In genomic region chr1:70143052-70143659, GRCh38 we compare ENCODE assay signal across 13 cellular contexts.
A peak's percentile ranks its signal among the peaks of the same experiment; 100 is the strongest.
DNase-seq lines count a peak whose midpoint lies in the region; TF ChIP-seq lines count a peak whose summit lies in the region.
"Had no signal": no experiment of that assay in that cellular context is flagged by ENCODE, and none has a peak within 500 bp of the region (broad histone marks: within the 10 kb centered on the region; RNA-seq: fewer than 3 reads in every experiment).

No MANE protein-coding gene starts in this region.

- H3K4me3 ChIP-seq in HFF-Myc (replicated peaks; ENCODE audit: low read depth, low read length): no peak overlapping the region
- no peak overlapping the region for H3K4me3 ChIP-seq in WI38 (ENCODE audit: low read depth, low read length)

- TF ChIP-seq CTCF in HFF-Myc (IDR thresholded peaks at IDR 0.05; ENCODE audit: low read depth, low read length, missing control alignments) (peak; percentile 25), WI38 (IDR thresholded peaks at IDR 0.05; ENCODE audit: low read depth, low read length) (peak; percentile 17; the same call in 1 of the 2 replicates), GM10248 (IDR thresholded peaks at IDR 0.05; ENCODE audit: control extremely low read depth, extremely low read depth, low read depth, missing control alignments) (no peak)

- DNase-seq in AG08396 (ENCODE audit: low spot score) (peak; percentile 12), HFF-Myc (ENCODE audit: extremely low read depth, low read depth) (peak; percentile 20), iris pigment epithelial cell (ENCODE audit: low read depth) (peak; percentile 61), DMS114 treated with DMSO at 0.1 percent for 48 hours (lab: John Stamatoyannopoulos, UW; ENCODE audit: unreplicated experiment) (no peak), GM10248 (ENCODE audit: extremely low spot score) (no peak), NOMO-1 treated with DMSO at 0.1 percent for 48 hours (lab: John Stamatoyannopoulos, UW; ENCODE audit: unreplicated experiment) (no peak), hippocampal formation (lab: John Stamatoyannopoulos, UW) (no peak)
- DNase-seq: activated CD4-positive, alpha-beta T cell treated with anti-CD3 and anti-CD28 coated beads for 36 hours; activated naive CD4-positive, alpha-beta T cell; NCI-H2107; SHP77; stimulated activated CD4-positive, alpha-beta T cell treated with anti-CD3 and anti-CD28 coated beads, Interleukin-15, amount 100 ng/mL, for 24 hours had no signal

- CTCF ChIA-PET in GM10248 (lab: Yijun Ruan, JAX): interaction anchor here (1.0 to 3.1 kb wide), 3 partner anchors 10 to 25 kb away, joined by 3 to 10 read pairs (median 3); no protein-coding TSS in a partner anchor

- POLR2A ChIA-PET in GM10248 (lab: Yijun Ruan, JAX): interaction anchor here (0.7 kb wide), 1 partner anchor 62 kb away, joined by 5 read pairs; the partner anchor contains the start of gene LRRC40

Comparison
In these comparisons a context has a peak if more than half of its experiments do, and no peak if none do; other contexts are left out.
1. DNase-seq: peak in AG08396 (single experiment), HFF-Myc (single experiment) and iris pigment epithelial cell (single experiment); none in DMS114 treated with DMSO at 0.1 percent for 48 hours (single experiment), GM10248 (single experiment), NOMO-1 treated with DMSO at 0.1 percent for 48 hours (single experiment) and hippocampal formation (0 of 2).